In genomic region chr9:124355941-124356744, GRCh38 we compare ENCODE assay signal across 1 cellular context.
TF ChIP-seq lines count a peak whose summit lies in the region.

No MANE protein-coding gene starts in this region.

TF ChIP-seq in IMR-90, 13 proteins besides CTCF, POLR2A, EP300 and RAD21 (continued from another document):
- TF ChIP-seq MAFK (IDR thresholded peaks at IDR 0.05; ENCODE audit: low read depth, low read length) (no peak), CHD1 (IDR thresholded peaks at IDR 0.05; ENCODE audit: low read depth, low read length) (no peak), FOS (IDR thresholded peaks at IDR 0.05; ENCODE audit: low read depth, low read length) (no peak), USF2 (IDR thresholded peaks at IDR 0.05; ENCODE audit: low read depth, low read length) (no peak), ELK1 (IDR thresholded peaks at IDR 0.05; ENCODE audit: borderline replicate concordance, low read depth, low read length) (no peak)
